Comparison of ENCODE assay signal across 17 cellular contexts in genomic region chr17:78256705-78257559, GRCh38. TPM values are rescaled to one million over a fixed set of nuclear protein-coding genes. Genes with fewer than 3 reads are reported as not detected.
DNase-seq lines count a peak whose midpoint lies in the region; ATAC-seq and TF ChIP-seq lines count a peak whose summit lies in the region.
"Had no signal": no experiment of that assay in that cellular context is flagged by ENCODE, and none has a peak within 500 bp of the region (broad histone marks: within the 10 kb centered on the region; RNA-seq: fewer than 3 reads in every experiment).

No MANE protein-coding gene starts in this region.

- no peak for ATAC-seq in GM19455 (IDR thresholded peaks at IDR 0.05; ENCODE audit: unreplicated experiment)

- H3K9me3 ChIP-seq in SK-N-MC (ENCODE audit: low read depth, low read length), result no peaks in the 10 kb centered on the region
- H3K9me3 ChIP-seq in hepatocyte (ENCODE audit: low read depth), result no peaks in the 10 kb centered on the region
- no peaks in the 10 kb centered on the region for H3K9me3 ChIP-seq in smooth muscle cell (replicated peaks; ENCODE audit: low read depth)
- H3K9me3 ChIP-seq: thyroid gland had no signal

- no peak for TF ChIP-seq CTCF in hepatocyte (IDR thresholded peaks at IDR 0.05; ENCODE audit: poor library complexity)
- no peak for TF ChIP-seq CTCF in smooth muscle cell (IDR thresholded peaks at IDR 0.05; ENCODE audit: borderline replicate concordance, insufficient read depth, poor library complexity, severe bottlenecking)

- H3K9me2 ChIP-seq in hepatocyte (replicated peaks; ENCODE audit: insufficient read depth), result no peaks in the 10 kb centered on the region

- H3K36me3 Mint-ChIP-seq in activated CD4-positive, alpha-beta T cell treated with anti-CD3 and anti-CD28 coated beads, Interleukin-2, amount 10 ng/mL, durations not matched to agents 24 days and 14 days (ENCODE audit: low read depth), result no peaks in the 10 kb centered on the region

- intact Hi-C loops in activated CD4-positive, alpha-beta T cell treated with anti-CD3 and anti-CD28 coated beads, Interleukin-2, amount 10 ng/mL, durations not matched to agents 24 days and 14 days (cut with micrococcal nuclease), result no loop called here

- H4K20me1 ChIP-seq in hepatocyte (ENCODE audit: insufficient read depth, poor library complexity, severe bottlenecking) (no peaks in the 10 kb centered on the region), smooth muscle cell (ENCODE audit: low read depth) (no peaks in the 10 kb centered on the region)

- H3K27ac ChIP-seq in SK-N-MC, result peak overlapping the region; percentile 30; the same call in 1 of the 2 replicates
- peak overlapping the region; percentile 78 for H3K27ac ChIP-seq in hepatocyte
- H3K27ac ChIP-seq in smooth muscle cell (ENCODE audit: low read depth), result peak overlapping the region; percentile 46
- H3K27ac ChIP-seq: thyroid gland had no signal

- H3K4me1 ChIP-seq in hepatocyte (ENCODE audit: insufficient read depth), result peaks cover 37% of the 10 kb centered on the region
- peaks cover 31% of the 10 kb centered on the region for H3K4me1 ChIP-seq in smooth muscle cell (ENCODE audit: low read depth)

- no peaks in the 10 kb centered on the region for H3K9me3 Mint-ChIP-seq in activated CD4-positive, alpha-beta T cell treated with anti-CD3 and anti-CD28 coated beads, Interleukin-2, amount 10 ng/mL, durations not matched to agents 24 days and 14 days

- DNase-seq in activated CD4-positive, alpha-beta T cell treated with anti-CD3 and anti-CD28 coated beads, Interleukin-2, amount 10 ng/mL, durations not matched to agents 24 days and 14 days, result no peak
- DNase-seq in activated CD4-positive, alpha-beta T cell treated with anti-CD3 and anti-CD28 coated beads, Interleukin-2, amount 50 U/mL, for 1 hour, result no peak
- DNase-seq in SK-N-MC (ENCODE audit: low read depth, low spot score), result no peak
- DNase-seq in hepatocyte (ENCODE audit: low spot score), result no peak
- no peak for DNase-seq in smooth muscle cell (lab: John Stamatoyannopoulos, UW; ENCODE audit: unreplicated experiment)
- no peak for DNase-seq in kidney tubule cell (ENCODE audit: low spot score)
- DNase-seq in NCI-H1105 treated with DMSO at 0.1 percent for 48 hours (lab: John Stamatoyannopoulos, UW), result no peak
- DNase-seq: ACHN; activated CD4-positive, CD25-positive, alpha-beta regulatory T cell treated with anti-CD3 and anti-CD28 coated beads, Interleukin-2, amount 50 U/mL, for 72 hours; DMS153; NCI-H1930; occipital lobe; thyroid gland had no signal

- H3K4me2 ChIP-seq in hepatocyte (no peak overlapping the region), smooth muscle cell (peak overlapping the region; percentile 65)

- no peak overlapping the region for H2AFZ ChIP-seq in hepatocyte
- H2AFZ ChIP-seq in smooth muscle cell (ENCODE audit: low read depth), result peak overlapping the region; percentile 21

- H3K9ac ChIP-seq in SK-N-MC (ENCODE audit: insufficient read length) (no peak overlapping the region), smooth muscle cell (ENCODE audit: low read depth) (no peak overlapping the region)

- H3K4me3 ChIP-seq in SK-N-MC, result no peak overlapping the region
- no peak overlapping the region for H3K4me3 ChIP-seq in hepatocyte
- no peak overlapping the region for H3K4me3 ChIP-seq in smooth muscle cell
- H3K4me3 ChIP-seq: thyroid gland had no signal

- H3K27me3 ChIP-seq in hepatocyte (no peaks in the 10 kb centered on the region), smooth muscle cell (ENCODE audit: low read depth) (no peaks in the 10 kb centered on the region)
- H3K27me3 ChIP-seq: thyroid gland had no signal

- peak overlapping the region; percentile 85 for H3K4me3 Mint-ChIP-seq in activated CD4-positive, alpha-beta T cell treated with anti-CD3 and anti-CD28 coated beads, Interleukin-2, amount 10 ng/mL, durations not matched to agents 24 days and 14 days

- H3K4me1 Mint-ChIP-seq in activated CD4-positive, alpha-beta T cell treated with anti-CD3 and anti-CD28 coated beads, Interleukin-2, amount 10 ng/mL, durations not matched to agents 24 days and 14 days, result peaks cover 62% of the 10 kb centered on the region

- H3K36me3 ChIP-seq in SK-N-MC (ENCODE audit: insufficient read depth, low read length), result no peaks in the 10 kb centered on the region
- no peaks in the 10 kb centered on the region for H3K36me3 ChIP-seq in hepatocyte (replicated peaks; ENCODE audit: insufficient read depth, low read depth)
- H3K36me3 ChIP-seq in smooth muscle cell (ENCODE audit: low read depth), result no peaks in the 10 kb centered on the region
- H3K36me3 ChIP-seq: thyroid gland had no signal

- H3K27me3 Mint-ChIP-seq in activated CD4-positive, alpha-beta T cell treated with anti-CD3 and anti-CD28 coated beads, Interleukin-2, amount 10 ng/mL, durations not matched to agents 24 days and 14 days, result no peaks in the 10 kb centered on the region

- 48% methylated on average over 13 of the region's 16 CpGs for WGBS in hepatocyte (ENCODE audit: low lambda C conversion rate, missing lambda C conversion rate)
- 43% methylated on average over 16 of the region's 16 CpGs for WGBS in smooth muscle cell (ENCODE audit: low lambda C conversion rate)

- H3K27ac Mint-ChIP-seq in activated CD4-positive, alpha-beta T cell treated with anti-CD3 and anti-CD28 coated beads, Interleukin-2, amount 10 ng/mL, durations not matched to agents 24 days and 14 days, result peak overlapping the region; percentile 97

- H3F3A ChIP-seq in smooth muscle cell (ENCODE audit: low read depth), result peaks cover 3% of the 10 kb centered on the region

- H3K79me2 ChIP-seq in hepatocyte, result peaks cover 6% of the 10 kb centered on the region
- peaks cover 4% of the 10 kb centered on the region for H3K79me2 ChIP-seq in smooth muscle cell (ENCODE audit: low read depth)

RNA-seq across cellular contexts. Expression of gene TMEM235, which starts 25.5 kb away (rescaled TPM):
- not detected in 2 replicates for total RNA-seq in activated CD4-positive, alpha-beta T cell treated with anti-CD3 and anti-CD28 coated beads, Interleukin-2, amount 10 ng/mL, durations not matched to agents 24 days and 14 days
- total RNA-seq in hepatocyte, result 0.27 TPM in 1 of 2 replicates, not detected in the other
- 0.21 and 0.30 TPM in 2 replicates for polyA plus RNA-seq in hepatocyte
- not detected in 2 replicates for total RNA-seq in smooth muscle cell
- not detected in 2 replicates for polyA plus RNA-seq in smooth muscle cell
- total RNA-seq: activated T-cell treated with anti-CD3 and anti-CD28 coated beads, Interleukin-2, amount 50 U/mL, for 72 hours; lower leg skin; occipital lobe; SK-MEL-5; thyroid gland had no signal

RNA-seq across cellular contexts. Expression of gene BIRC5, which starts 42.9 kb away (rescaled TPM):
- 38.7 and 40.6 TPM in 2 replicates for total RNA-seq in activated CD4-positive, alpha-beta T cell treated with anti-CD3 and anti-CD28 coated beads, Interleukin-2, amount 10 ng/mL, durations not matched to agents 24 days and 14 days
- total RNA-seq in hepatocyte (12.0 and 14.6 TPM in 2 replicates), smooth muscle cell (7.7 and 15.3 TPM in 2 replicates)
- polyA plus RNA-seq in hepatocyte (12.4 and 18.0 TPM in 2 replicates), smooth muscle cell (11.9 and 15.6 TPM in 2 replicates)
